Comparison of ENCODE assay signal across 1 cellular context in genomic region chr17:45317113-45317820, GRCh38.
A peak's percentile ranks its signal among the peaks of the same experiment; 100 is the strongest.
TF ChIP-seq lines count a peak whose summit lies in the region.

No MANE protein-coding gene starts in this region.

TF ChIP-seq in HEK293, 187 proteins besides CTCF, POLR2A, EP300 and RAD21 (continued from another document and continues in another):
- TF ChIP-seq ZNF223 (tag by site-specific recombination; IDR thresholded peaks at IDR 0.05) = no peak
- no peak for TF ChIP-seq PRDM2 (tag by site-specific recombination; IDR thresholded peaks at IDR 0.05; ENCODE audit: borderline replicate concordance)
- TF ChIP-seq OVOL3 (tag by site-specific recombination; IDR thresholded peaks at IDR 0.05) = no peak
- no peak for TF ChIP-seq ZNF350 (tag by site-specific recombination; IDR thresholded peaks at IDR 0.05)
- TF ChIP-seq PBX3 (CRISPR knock-in tag; IDR thresholded peaks at IDR 0.05) = no peak
- TF ChIP-seq, protein P1, sequence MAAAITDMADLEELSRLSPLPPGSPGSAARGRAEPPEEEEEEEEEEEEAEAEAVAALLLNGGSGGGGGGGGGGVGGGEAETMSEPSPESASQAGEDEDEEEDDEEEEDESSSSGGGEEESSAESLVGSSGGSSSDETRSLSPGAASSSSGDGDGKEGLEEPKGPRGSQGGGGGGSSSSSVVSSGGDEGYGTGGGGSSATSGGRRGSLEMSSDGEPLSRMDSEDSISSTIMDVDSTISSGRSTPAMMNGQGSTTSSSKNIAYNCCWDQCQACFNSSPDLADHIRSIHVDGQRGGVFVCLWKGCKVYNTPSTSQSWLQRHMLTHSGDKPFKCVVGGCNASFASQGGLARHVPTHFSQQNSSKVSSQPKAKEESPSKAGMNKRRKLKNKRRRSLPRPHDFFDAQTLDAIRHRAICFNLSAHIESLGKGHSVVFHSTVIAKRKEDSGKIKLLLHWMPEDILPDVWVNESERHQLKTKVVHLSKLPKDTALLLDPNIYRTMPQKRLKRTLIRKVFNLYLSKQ (tag by site-specific recombination; IDR thresholded peaks at IDR 0.05; ENCODE audit: borderline replicate concordance) = no peak
- TF ChIP-seq ZSCAN4 (tag by site-specific recombination; IDR thresholded peaks at IDR 0.05) = no peak
- TF ChIP-seq, protein P2, sequence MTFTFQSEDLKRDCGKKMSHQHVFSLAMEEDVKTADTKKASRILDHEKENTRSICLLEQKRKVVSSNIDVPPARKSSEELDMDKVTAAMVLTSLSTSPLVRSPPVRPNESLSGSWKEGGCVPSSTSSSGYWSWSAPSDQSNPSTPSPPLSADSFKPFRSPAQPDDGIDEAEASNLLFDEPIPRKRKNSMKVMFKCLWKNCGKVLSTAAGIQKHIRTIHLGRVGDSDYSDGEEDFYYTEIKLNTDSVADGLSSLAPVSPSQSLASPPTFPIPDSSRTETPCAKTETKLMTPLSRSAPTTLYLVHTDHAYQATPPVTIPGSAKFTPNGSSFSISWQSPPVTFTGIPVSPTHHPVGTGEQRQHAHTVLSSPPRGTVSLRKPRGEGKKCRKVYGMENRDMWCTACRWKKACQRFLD (tag by site-specific recombination; IDR thresholded peaks at IDR 0.05) = no peak
- no peak for TF ChIP-seq HOXC10 (CRISPR knock-in tag; IDR thresholded peaks at IDR 0.05)
- TF ChIP-seq, protein P3, sequence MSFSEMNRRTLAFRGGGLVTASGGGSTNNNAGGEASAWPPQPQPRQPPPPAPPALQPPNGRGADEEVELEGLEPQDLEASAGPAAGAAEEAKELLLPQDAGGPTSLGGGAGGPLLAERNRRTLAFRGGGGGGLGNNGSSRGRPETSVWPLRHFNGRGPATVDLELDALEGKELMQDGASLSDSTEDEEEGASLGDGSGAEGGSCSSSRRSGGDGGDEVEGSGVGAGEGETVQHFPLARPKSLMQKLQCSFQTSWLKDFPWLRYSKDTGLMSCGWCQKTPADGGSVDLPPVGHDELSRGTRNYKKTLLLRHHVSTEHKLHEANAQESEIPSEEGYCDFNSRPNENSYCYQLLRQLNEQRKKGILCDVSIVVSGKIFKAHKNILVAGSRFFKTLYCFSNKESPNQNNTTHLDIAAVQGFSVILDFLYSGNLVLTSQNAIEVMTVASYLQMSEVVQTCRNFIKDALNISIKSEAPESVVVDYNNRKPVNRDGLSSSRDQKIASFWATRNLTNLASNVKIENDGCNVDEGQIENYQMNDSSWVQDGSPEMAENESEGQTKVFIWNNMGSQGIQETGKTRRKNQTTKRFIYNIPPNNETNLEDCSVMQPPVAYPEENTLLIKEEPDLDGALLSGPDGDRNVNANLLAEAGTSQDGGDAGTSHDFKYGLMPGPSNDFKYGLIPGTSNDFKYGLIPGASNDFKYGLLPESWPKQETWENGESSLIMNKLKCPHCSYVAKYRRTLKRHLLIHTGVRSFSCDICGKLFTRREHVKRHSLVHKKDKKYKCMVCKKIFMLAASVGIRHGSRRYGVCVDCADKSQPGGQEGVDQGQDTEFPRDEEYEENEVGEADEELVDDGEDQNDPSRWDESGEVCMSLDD (tag by site-specific recombination; IDR thresholded peaks at IDR 0.05) = no peak
- TF ChIP-seq ZNF354C (tag by site-specific recombination; IDR thresholded peaks at IDR 0.05; ENCODE audit: borderline replicate concordance, low read depth) = 0 out of 2 replicates have a peak, but pooled peaks have one; percentile 9
- TF ChIP-seq WT1 (tag by site-specific recombination; IDR thresholded peaks at IDR 0.05) = 0 out of 2 replicates have a peak, but pooled peaks have one; percentile 17
- peak; percentile 92 for TF ChIP-seq ZBTB17 (tag by site-specific recombination; IDR thresholded peaks at IDR 0.05)
- TF ChIP-seq ZNF302 (tag by site-specific recombination; IDR thresholded peaks at IDR 0.05; ENCODE audit: low read depth) = no peak
- TF ChIP-seq, protein P4, sequence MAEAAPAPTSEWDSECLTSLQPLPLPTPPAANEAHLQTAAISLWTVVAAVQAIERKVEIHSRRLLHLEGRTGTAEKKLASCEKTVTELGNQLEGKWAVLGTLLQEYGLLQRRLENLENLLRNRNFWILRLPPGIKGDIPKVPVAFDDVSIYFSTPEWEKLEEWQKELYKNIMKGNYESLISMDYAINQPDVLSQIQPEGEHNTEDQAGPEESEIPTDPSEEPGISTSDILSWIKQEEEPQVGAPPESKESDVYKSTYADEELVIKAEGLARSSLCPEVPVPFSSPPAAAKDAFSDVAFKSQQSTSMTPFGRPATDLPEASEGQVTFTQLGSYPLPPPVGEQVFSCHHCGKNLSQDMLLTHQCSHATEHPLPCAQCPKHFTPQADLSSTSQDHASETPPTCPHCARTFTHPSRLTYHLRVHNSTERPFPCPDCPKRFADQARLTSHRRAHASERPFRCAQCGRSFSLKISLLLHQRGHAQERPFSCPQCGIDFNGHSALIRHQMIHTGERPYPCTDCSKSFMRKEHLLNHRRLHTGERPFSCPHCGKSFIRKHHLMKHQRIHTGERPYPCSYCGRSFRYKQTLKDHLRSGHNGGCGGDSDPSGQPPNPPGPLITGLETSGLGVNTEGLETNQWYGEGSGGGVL (tag by site-specific recombination; IDR thresholded peaks at IDR 0.05) = peak; percentile 94
- TF ChIP-seq ZNF561 (tag by site-specific recombination; IDR thresholded peaks at IDR 0.05; ENCODE audit: borderline replicate concordance) = peak; percentile 64
- no peak for TF ChIP-seq ZNF658 (tag by site-specific recombination; IDR thresholded peaks at IDR 0.05)
- no peak for TF ChIP-seq ZNF623 (tag by site-specific recombination; IDR thresholded peaks at IDR 0.05)
- peak; percentile 93 for TF ChIP-seq SP3 (tag by site-specific recombination; IDR thresholded peaks at IDR 0.05)
- TF ChIP-seq ZNF138 (tag by site-specific recombination; IDR thresholded peaks at IDR 0.05; ENCODE audit: borderline replicate concordance) = no peak
- no peak for TF ChIP-seq ZNF174 (tag by site-specific recombination; IDR thresholded peaks at IDR 0.05)
- no peak for TF ChIP-seq ZFP69B (tag by site-specific recombination; IDR thresholded peaks at IDR 0.05)
- no peak for TF ChIP-seq PRDM4 (tag by site-specific recombination; IDR thresholded peaks at IDR 0.05)
- TF ChIP-seq ZNF169 (tag by site-specific recombination; IDR thresholded peaks at IDR 0.05) = no peak
- TF ChIP-seq ZNF214 (tag by site-specific recombination; IDR thresholded peaks at IDR 0.05; ENCODE audit: borderline replicate concordance) = no peak
- TF ChIP-seq GLIS1 (tag by site-specific recombination; IDR thresholded peaks at IDR 0.05) = peak; percentile 60
- TF ChIP-seq ZNF555 (tag by site-specific recombination; conservative IDR thresholded peaks at IDR 0.05) = no peak
- no peak for TF ChIP-seq SCRT1 (tag by site-specific recombination; IDR thresholded peaks at IDR 0.05; ENCODE audit: borderline replicate concordance)
- TF ChIP-seq ZNF501 (tag by site-specific recombination; IDR thresholded peaks at IDR 0.05) = no peak
- TF ChIP-seq ZNF221 (tag by site-specific recombination; IDR thresholded peaks at IDR 0.05; ENCODE audit: borderline replicate concordance) = no peak
- no peak for TF ChIP-seq ZNF707 (tag by site-specific recombination; IDR thresholded peaks at IDR 0.05)
- TF ChIP-seq ZNF837 (tag by site-specific recombination; IDR thresholded peaks at IDR 0.05) = no peak
- TF ChIP-seq MZF1 (tag by site-specific recombination; IDR thresholded peaks at IDR 0.05; ENCODE audit: borderline replicate concordance) = no peak
- TF ChIP-seq ZIC2 (tag by site-specific recombination; IDR thresholded peaks at IDR 0.05) = no peak
- no peak for TF ChIP-seq ZNF76 (tag by site-specific recombination; IDR thresholded peaks at IDR 0.05; ENCODE audit: borderline replicate concordance, low read depth)
- no peak for TF ChIP-seq MEIS1 (CRISPR knock-in tag; IDR thresholded peaks at IDR 0.05; ENCODE audit: borderline replicate concordance)
- TF ChIP-seq, protein P5, sequence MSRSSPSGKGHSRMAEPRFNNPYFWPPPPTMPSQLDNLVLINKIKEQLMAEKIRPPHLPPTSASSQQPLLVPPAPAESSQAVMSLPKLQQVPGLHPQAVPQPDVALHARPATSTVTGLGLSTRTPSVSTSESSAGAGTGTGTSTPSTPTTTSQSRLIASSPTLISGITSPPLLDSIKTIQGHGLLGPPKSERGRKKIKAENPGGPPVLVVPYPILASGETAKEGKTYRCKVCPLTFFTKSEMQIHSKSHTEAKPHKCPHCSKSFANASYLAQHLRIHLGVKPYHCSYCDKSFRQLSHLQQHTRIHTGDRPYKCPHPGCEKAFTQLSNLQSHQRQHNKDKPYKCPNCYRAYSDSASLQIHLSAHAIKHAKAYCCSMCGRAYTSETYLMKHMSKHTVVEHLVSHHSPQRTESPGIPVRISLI (tag by site-specific recombination; IDR thresholded peaks at IDR 0.05) = no peak
- TF ChIP-seq ZBTB21 (tag by site-specific recombination; IDR thresholded peaks at IDR 0.05) = no peak
- TF ChIP-seq ZSCAN5A (tag by site-specific recombination; IDR thresholded peaks at IDR 0.05) = no peak
- TF ChIP-seq KLF8 (tag by site-specific recombination; IDR thresholded peaks at IDR 0.05) = peak; percentile 81
- peak; percentile 96 for TF ChIP-seq KLF9 (tag by site-specific recombination; IDR thresholded peaks at IDR 0.05; ENCODE audit: low read depth)
